Comparison of ENCODE assay signal across 1 cellular context in genomic region chr7:108007762-108008161, GRCh38.
A peak's percentile ranks its signal among the peaks of the same experiment; 100 is the strongest.
TF ChIP-seq lines count a peak whose summit lies in the region.

No MANE protein-coding gene starts in this region.

TF ChIP-seq in K562, 482 proteins besides CTCF, POLR2A, EP300 and RAD21 (continued from another document):
- TF ChIP-seq PBX2 (CRISPR knock-in tag; IDR thresholded peaks at IDR 0.05; ENCODE audit: low read depth), result no peak
- peak; percentile 80 for TF ChIP-seq PBX2 (tag; conservative IDR thresholded peaks at IDR 0.05; ENCODE audit: low read depth)
- no peak for TF ChIP-seq ZNF354B (CRISPR knock-in tag; IDR thresholded peaks at IDR 0.05)
- no peak for TF ChIP-seq CREB3L1 (IDR thresholded peaks at IDR 0.05; ENCODE audit: borderline replicate concordance, low read depth)
- TF ChIP-seq ZNF184 (CRISPR knock-in tag; IDR thresholded peaks at IDR 0.05), result no peak
- no peak for TF ChIP-seq EP400 (IDR thresholded peaks at IDR 0.05)
- no peak for TF ChIP-seq ZNF280B (CRISPR knock-in tag; IDR thresholded peaks at IDR 0.05)
- peak; percentile 52 for TF ChIP-seq PKNOX1 (IDR thresholded peaks at IDR 0.05)
- peak; percentile 6 for TF ChIP-seq MEIS2 (IDR thresholded peaks at IDR 0.05; ENCODE audit: partially characterized antibody)
- TF ChIP-seq ZNF134 (CRISPR knock-in tag; conservative IDR thresholded peaks at IDR 0.05), result no peak
- TF ChIP-seq ESRRA (IDR thresholded peaks at IDR 0.05; ENCODE audit: borderline replicate concordance, low read depth), result peak; percentile 90
TF ChIP-seq in K562: peak in this region for 4.
